8 cellular contexts compared by ENCODE assay signal in genomic region chr22:19854778-19855503, GRCh38. TPM values are rescaled to one million over a fixed set of nuclear protein-coding genes. Genes with fewer than 3 reads are reported as not detected.
DNase-seq lines count a peak whose midpoint lies in the region; ATAC-seq and TF ChIP-seq lines count a peak whose summit lies in the region.

TSS of gene GNB1L (minus strand) at chr22:19854874. CDS start at chr22:19821355, 33,519 bp downstream.
TSS of gene RTL10 (minus strand) at chr22:19854874. CDS start at chr22:19852261, 2,613 bp downstream.

- no peaks in the 10 kb centered on the region for H3K9me3 ChIP-seq in thymus (ENCODE audit: control insufficient read depth)

- H3K9me3 Mint-ChIP-seq in activated naive CD8-positive, alpha-beta T cell (ENCODE audit: low read depth), result no peaks in the 10 kb centered on the region
- H3K9me3 Mint-ChIP-seq in osteocyte (ENCODE audit: unreplicated experiment), result no peaks in the 10 kb centered on the region

- H3K4me3 Mint-ChIP-seq in activated naive CD8-positive, alpha-beta T cell, result peak within 1 kb of the TSS; percentile 96
- H3K4me3 Mint-ChIP-seq in osteocyte (ENCODE audit: unreplicated experiment), result peak within 1 kb of the TSS; percentile 89

- no peaks in the 10 kb centered on the region for H3K27me3 ChIP-seq in thymus (ENCODE audit: control insufficient read depth, insufficient read depth)

- under 1% methylated on average over 81 of the region's 81 CpGs for WGBS in thymus

- TF ChIP-seq CTCF in GM12872 (IDR thresholded peaks at IDR 0.05; ENCODE audit: insufficient read depth, low read depth, low read length) (0 out of 3 replicates have a peak, but pooled peaks have one; percentile 7), osteocyte (IDR thresholded peaks at IDR 0.05) (peak; percentile 17)

- no peaks in the 10 kb centered on the region for H3K36me3 Mint-ChIP-seq in activated naive CD8-positive, alpha-beta T cell
- peaks cover 7% of the 10 kb centered on the region for H3K36me3 Mint-ChIP-seq in osteocyte (ENCODE audit: unreplicated experiment)

- H3K27me3 Mint-ChIP-seq in activated naive CD8-positive, alpha-beta T cell, result no peaks in the 10 kb centered on the region
- H3K27me3 Mint-ChIP-seq in osteocyte (ENCODE audit: unreplicated experiment), result no peaks in the 10 kb centered on the region

- H3K27ac ChIP-seq in thymus (ENCODE audit: low read depth), result peak within 1 kb of the TSS; percentile 94

- H3K4me1 ChIP-seq in thymus (ENCODE audit: control insufficient read depth, insufficient read depth, low read length), result peaks cover 20% of the 10 kb centered on the region

- H3K36me3 ChIP-seq in thymus (ENCODE audit: control insufficient read depth, insufficient read depth), result peaks cover 29% of the 10 kb centered on the region

- peak within 1 kb of the TSS; percentile 91 for H3K4me3 ChIP-seq in thymus (ENCODE audit: low read length)

- H3K27ac Mint-ChIP-seq in activated naive CD8-positive, alpha-beta T cell, result peak within 1 kb of the TSS; percentile 96
- H3K27ac Mint-ChIP-seq in osteocyte (ENCODE audit: unreplicated experiment), result peak within 1 kb of the TSS; percentile 86

- ATAC-seq in HG02642 (IDR thresholded peaks at IDR 0.05; ENCODE audit: poor library complexity, unreplicated experiment), result peak; percentile 89

- intact Hi-C loops in head of caudate nucleus (cut with DNase I), result loop anchor here (5.0 kb wide), 1 partner anchor 123 kb away; no protein-coding TSS in a partner anchor

- DNase-seq in NCI-H1105 (lab: John Stamatoyannopoulos, UW), result peak; percentile 93
- DNase-seq in SKM-1 (lab: John Stamatoyannopoulos, UW; ENCODE audit: unreplicated experiment), result peak; percentile 91
- peak; percentile 86 to 98 (median 95) for DNase-seq in head of caudate nucleus
- peak; percentile 99 for DNase-seq in osteocyte (ENCODE audit: extremely low spot score, unreplicated experiment)

- H3K4me1 Mint-ChIP-seq in activated naive CD8-positive, alpha-beta T cell (ENCODE audit: low read depth), result peaks cover 62% of the 10 kb centered on the region
- H3K4me1 Mint-ChIP-seq in osteocyte (ENCODE audit: unreplicated experiment), result peaks cover 32% of the 10 kb centered on the region

RNA-seq across cellular contexts. Expression of gene GNB1L, which starts in this region (rescaled TPM):
- total RNA-seq in osteocyte, result 6.0 and 6.1 TPM in 2 replicates
- 11.2 TPM for polyA plus RNA-seq in thymus

RNA-seq across cellular contexts. Expression of gene RTL10, which starts in this region (rescaled TPM):
- 28.5 and 30.4 TPM in 2 replicates for total RNA-seq in osteocyte
- 20.8 TPM for polyA plus RNA-seq in thymus

Comparison
In these comparisons a context has a peak if more than half of its experiments do, and no peak if none do; other contexts are left out.
1. Peak in every context shown above with its lines: DNase-seq, ATAC-seq, H3K4me3 ChIP-seq and H3K27ac ChIP-seq.